38 cellular contexts compared by ENCODE assay signal in genomic region chr2:218837495-218837894, GRCh38. TPM values are rescaled to one million over a fixed set of nuclear protein-coding genes. Genes with fewer than 3 reads are reported as not detected.
"Had no signal": no experiment of that assay in that cellular context is flagged by ENCODE, and none has a peak within 500 bp of the region (broad histone marks: within the 10 kb centered on the region; RNA-seq: fewer than 3 reads in every experiment).

No MANE protein-coding gene starts in this region.

- H3K27ac ChIP-seq: adrenal gland, ascending aorta, body of pancreas, brain microvascular endothelial cell, breast epithelium, cardiac muscle cell had no signal

- H3K4me3 ChIP-seq: adrenal gland, ascending aorta, body of pancreas, breast epithelium, cardiac muscle cell had no signal

- H3K4me1 ChIP-seq: adrenal gland, body of pancreas, breast epithelium had no signal

- H3K36me3 ChIP-seq: adrenal gland, ascending aorta, brain microvascular endothelial cell, breast epithelium, cardiac muscle cell had no signal

- FAIRE-seq: astrocyte, bronchial epithelial cell had no signal

- ATAC-seq: activated naive CD4-positive, alpha-beta T cell treated with anti-CD3 and anti-CD28 coated beads, Interleukin-2, amount 50 U/mL, for 72 hours; activated naive CD8-positive, alpha-beta T cell treated with anti-CD3 and anti-CD28 coated beads, Interleukin-2, amount 50 U/mL, for 24 hours; activated T-cell treated with anti-CD3 and anti-CD28 coated beads, Interleukin-2, amount 50 U/mL, for 4 hours; activated T-cell treated with anti-CD3 and anti-CD28 coated beads, Interleukin-2, amount 50 U/mL, for 72 hours; activated T-helper 17 cell treated with anti-CD3 and anti-CD28 coated beads, Interleukin-2, amount 50 U/mL, for 72 hours; body of pancreas had no signal

- H3K27me3 ChIP-seq: adrenal gland, ascending aorta, body of pancreas, breast epithelium, cardiac muscle cell had no signal

- DNase-seq: activated effector memory CD4-positive, alpha-beta T cell treated with anti-CD3 and anti-CD28 coated beads, Interleukin-2, amount 50 U/mL, for 16 hours; activated effector memory CD4-positive, alpha-beta T cell treated with Interleukin-2 at 50 U/mL for 16 hours; activated gamma-delta T cell; activated gamma-delta T cell treated with Interleukin-2 at 50 U/mL for 16 hours; activated naive CD4-positive, alpha-beta T cell; activated naive CD4-positive, alpha-beta T cell treated with anti-CD3 and anti-CD28 coated beads for 36 hours; activated naive CD4-positive, alpha-beta T cell treated with anti-CD3 and anti-CD28 coated beads, Interleukin-2, amount 10 ng/mL, durations not matched to agents 7 days and 5 days; activated naive CD4-positive, alpha-beta T cell treated with anti-CD3 and anti-CD28 coated beads, Interleukin-2, amount 50 U/mL, for 16 hours; activated naive CD4-positive, alpha-beta T cell treated with Interleukin-2 at 50 U/mL for 16 hours; activated naive CD8-positive, alpha-beta T cell treated with anti-CD3 and anti-CD28 coated beads for 36 hours; activated naive CD8-positive, alpha-beta T cell treated with anti-CD3 and anti-CD28 coated beads, Interleukin-2, amount 10 ng/mL, durations not matched to agents 7 days and 5 days; activated naive CD8-positive, alpha-beta T cell treated with anti-CD3 and anti-CD28 coated beads, Interleukin-2, amount 50 U/mL, for 24 hours; activated T-cell treated with anti-CD3 and anti-CD28 coated beads, Interleukin-2, amount 50 U/mL, for 1 hour; activated T-cell treated with anti-CD3 and anti-CD28 coated beads, Interleukin-2, amount 50 U/mL, for 24 hours; activated T-cell treated with anti-CD3 and anti-CD28 coated beads, Interleukin-2, amount 50 U/mL, for 4 hours; activated T-cell treated with anti-CD3 and anti-CD28 coated beads, Interleukin-2, amount 50 U/mL, for 48 hours; activated T-cell treated with anti-CD3 and anti-CD28 coated beads, Interleukin-2, amount 50 U/mL, for 72 hours; adrenal gland; amygdala; anterior cingulate cortex; aorta; body of pancreas; brain microvascular endothelial cell; caudate nucleus; central memory CD4-positive, alpha-beta T cell; cerebellar nuclear complex had no signal

RNA-seq across cellular contexts. Expression of gene PRKAG3, which starts 5.9 kb away (rescaled TPM):
- total RNA-seq: activated naive CD4-positive, alpha-beta T cell treated with anti-CD3 and anti-CD28 coated beads for 36 hours; activated naive CD4-positive, alpha-beta T cell treated with anti-CD3 and anti-CD28 coated beads, Interleukin-2, amount 50 U/mL, for 72 hours; activated naive CD8-positive, alpha-beta T cell treated with anti-CD3 and anti-CD28 coated beads for 36 hours; activated naive CD8-positive, alpha-beta T cell treated with anti-CD3 and anti-CD28 coated beads, Interleukin-2, amount 10 ng/mL, durations not matched to agents 7 days and 5 days; activated T-cell treated with anti-CD3 and anti-CD28 coated beads, Interleukin-2, amount 50 U/mL, for 4 hours; activated T-cell treated with anti-CD3 and anti-CD28 coated beads, Interleukin-2, amount 50 U/mL, for 72 hours; activated T-helper 1 cell treated with anti-CD3 and anti-CD28 coated beads, Interleukin-12 subunit alpha, Interleukin-12 subunit beta, Interleukin-2, Interleukin-4 antibody, amounts not matched to agents 30 ng/mL and 10 ng/mL and 1 ng/mL, durations not matched to agents 14 hours and 24 hours and 36 hours; activated T-helper 17 cell treated with anti-CD3 and anti-CD28 coated beads, Interleukin-2, amount 50 U/mL, for 72 hours; activated T-helper 2 cell treated with anti-CD3 and anti-CD28 coated beads, Interferon-gamma antibody, Interleukin-2, Interleukin-4, amounts not matched to agents 10 μg/mL and 5 μg/mL and 100 μg/mL, durations not matched to agents 14 hours and 24 hours and 36 hours; ascending aorta; astrocyte; body of pancreas; breast epithelium; bronchial epithelial cell; cardiac muscle cell; cerebellum; chondrocyte had no signal
- polyA plus RNA-seq: adrenal gland had no signal

RNA-seq across cellular contexts. Expression of gene WNT6, which starts 22.1 kb away (rescaled TPM):
- total RNA-seq: activated naive CD4-positive, alpha-beta T cell treated with anti-CD3 and anti-CD28 coated beads for 36 hours; activated naive CD4-positive, alpha-beta T cell treated with anti-CD3 and anti-CD28 coated beads, Interleukin-2, amount 50 U/mL, for 72 hours; activated naive CD8-positive, alpha-beta T cell treated with anti-CD3 and anti-CD28 coated beads, Interleukin-2, amount 10 ng/mL, durations not matched to agents 7 days and 5 days; activated T-helper 1 cell treated with anti-CD3 and anti-CD28 coated beads, Interleukin-12 subunit alpha, Interleukin-12 subunit beta, Interleukin-2, Interleukin-4 antibody, amounts not matched to agents 30 ng/mL and 10 ng/mL and 1 ng/mL, durations not matched to agents 14 hours and 24 hours and 36 hours; activated T-helper 2 cell treated with anti-CD3 and anti-CD28 coated beads, Interferon-gamma antibody, Interleukin-2, Interleukin-4, amounts not matched to agents 10 μg/mL and 5 μg/mL and 100 μg/mL, durations not matched to agents 14 hours and 24 hours and 36 hours; bronchial epithelial cell; cardiac muscle cell; cerebellum; chondrocyte had no signal
- polyA plus RNA-seq: aorta had no signal

RNA-seq across cellular contexts. Expression of gene WNT10A, which starts 43.2 kb away (rescaled TPM):
- total RNA-seq: aorta, ascending aorta, cardiac muscle cell, cardiac septum, chondrocyte had no signal
- polyA plus RNA-seq: aorta, cardiac muscle cell had no signal

RNA-seq across cellular contexts. Expression of gene CYP27A1, which starts 55.5 kb away (rescaled TPM):
- total RNA-seq: activated naive CD4-positive, alpha-beta T cell treated with anti-CD3 and anti-CD28 coated beads for 36 hours; activated naive CD8-positive, alpha-beta T cell treated with anti-CD3 and anti-CD28 coated beads for 36 hours; activated T-helper 2 cell treated with anti-CD3 and anti-CD28 coated beads, Interferon-gamma antibody, Interleukin-2, Interleukin-4, amounts not matched to agents 10 μg/mL and 5 μg/mL and 100 μg/mL, durations not matched to agents 14 hours and 24 hours and 36 hours had no signal
